Comparison of ENCODE assay signal across 1 cellular context in the genomic region with DNA sequence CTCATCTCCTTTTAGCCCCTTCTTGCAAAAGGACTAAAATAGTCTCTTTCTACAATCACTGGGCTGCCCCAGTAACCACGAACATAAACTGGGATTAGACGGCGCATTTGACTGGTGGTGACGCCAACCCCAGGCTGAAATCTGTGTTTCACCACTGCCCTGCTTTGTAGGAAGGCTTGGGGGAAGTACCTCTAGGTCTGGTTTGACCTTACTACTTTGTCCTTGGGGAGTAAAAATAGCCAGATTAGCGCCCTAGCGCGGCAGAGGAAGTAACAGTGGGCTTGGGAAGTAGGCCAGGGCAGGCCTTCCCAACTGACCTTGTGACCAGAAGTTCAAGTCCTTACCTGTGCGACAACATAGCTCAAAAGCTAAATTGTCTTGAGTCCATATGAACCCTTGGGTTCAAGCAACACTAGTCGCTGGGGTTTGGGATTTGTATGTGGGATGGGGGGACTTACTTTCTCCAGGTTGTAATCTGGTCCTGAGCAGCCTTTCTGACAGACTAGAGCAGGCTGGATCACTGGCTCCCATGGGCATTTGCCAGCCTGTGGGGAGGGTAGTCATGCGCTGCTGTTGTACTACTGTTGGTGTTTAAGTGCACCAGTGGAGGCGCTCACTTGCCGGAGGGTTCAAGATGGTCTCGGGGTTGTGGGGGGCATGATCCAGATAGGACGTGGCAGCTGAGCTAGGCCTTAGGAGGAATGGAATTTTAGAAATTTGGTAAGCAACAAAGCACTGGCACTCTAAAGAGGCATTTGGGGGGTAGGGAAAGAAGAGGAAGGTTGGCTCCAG.
TF ChIP-seq lines count a peak whose summit lies in the region.

No MANE protein-coding gene starts in this region.

TF ChIP-seq in K562, 482 proteins besides CTCF, POLR2A, EP300 and RAD21 (continued from another document):
- TF ChIP-seq, protein P1, sequence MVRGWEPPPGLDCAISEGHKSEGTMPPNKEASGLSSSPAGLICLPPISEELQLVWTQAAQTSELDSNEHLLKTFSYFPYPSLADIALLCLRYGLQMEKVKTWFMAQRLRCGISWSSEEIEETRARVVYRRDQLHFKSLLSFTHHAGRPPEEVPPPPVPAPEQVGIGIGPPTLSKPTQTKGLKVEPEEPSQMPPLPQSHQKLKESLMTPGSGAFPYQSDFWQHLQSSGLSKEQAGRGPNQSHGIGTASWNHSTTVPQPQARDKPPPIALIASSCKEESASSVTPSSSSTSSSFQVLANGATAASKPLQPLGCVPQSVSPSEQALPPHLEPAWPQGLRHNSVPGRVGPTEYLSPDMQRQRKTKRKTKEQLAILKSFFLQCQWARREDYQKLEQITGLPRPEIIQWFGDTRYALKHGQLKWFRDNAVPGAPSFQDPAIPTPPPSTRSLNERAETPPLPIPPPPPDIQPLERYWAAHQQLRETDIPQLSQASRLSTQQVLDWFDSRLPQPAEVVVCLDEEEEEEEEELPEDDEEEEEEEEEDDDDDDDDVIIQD (CRISPR knock-in tag; IDR thresholded peaks at IDR 0.05), result no peak
- TF ChIP-seq CEBPB (tag; IDR thresholded peaks at IDR 0.05), result no peak
- TF ChIP-seq, protein P2, sequence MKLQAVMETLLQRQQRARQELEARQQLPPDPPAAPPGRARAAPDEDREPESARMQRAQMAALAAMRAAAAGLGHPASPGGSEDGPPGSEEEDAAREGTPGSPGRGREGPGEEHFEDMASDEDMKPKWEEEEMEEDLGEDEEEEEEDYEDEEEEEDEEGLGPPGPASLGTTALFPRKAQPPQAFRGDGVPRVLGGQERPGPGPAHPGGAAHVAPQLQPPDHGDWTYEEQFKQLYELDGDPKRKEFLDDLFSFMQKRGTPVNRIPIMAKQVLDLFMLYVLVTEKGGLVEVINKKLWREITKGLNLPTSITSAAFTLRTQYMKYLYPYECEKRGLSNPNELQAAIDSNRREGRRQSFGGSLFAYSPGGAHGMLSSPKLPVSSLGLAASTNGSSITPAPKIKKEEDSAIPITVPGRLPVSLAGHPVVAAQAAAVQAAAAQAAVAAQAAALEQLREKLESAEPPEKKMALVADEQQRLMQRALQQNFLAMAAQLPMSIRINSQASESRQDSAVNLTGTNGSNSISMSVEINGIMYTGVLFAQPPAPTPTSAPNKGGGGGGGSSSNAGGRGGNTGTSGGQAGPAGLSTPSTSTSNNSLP (IDR thresholded peaks at IDR 0.05; ENCODE audit: borderline replicate concordance, low read depth, low read length), result no peak
- TF ChIP-seq CEBPG (CRISPR knock-in tag; IDR thresholded peaks at IDR 0.05), result no peak
- TF ChIP-seq CEBPG (tag; conservative IDR thresholded peaks at IDR 0.05 in 1 of 2, IDR thresholded peaks at IDR 0.05 in 1 of 2), result no peak
- no peak for TF ChIP-seq ZKSCAN1 (IDR thresholded peaks at IDR 0.05; ENCODE audit: low read depth, low read length)
- TF ChIP-seq FIP1L1 (IDR thresholded peaks at IDR 0.05; ENCODE audit: low read depth, low read length, poor library complexity, severe bottlenecking), result no peak
- TF ChIP-seq MED1 (CRISPR knock-in tag; IDR thresholded peaks at IDR 0.05; ENCODE audit: borderline replicate concordance), result no peak
- no peak for TF ChIP-seq SIRT6 (IDR thresholded peaks at IDR 0.05; ENCODE audit: low read depth, low read length)
- 0 out of 2 replicates have a peak, but pooled peaks have one; percentile 8 for TF ChIP-seq ZNF274 (IDR thresholded peaks at IDR 0.05; ENCODE audit: borderline replicate concordance, low read depth, low read length)
- TF ChIP-seq, protein P3, sequence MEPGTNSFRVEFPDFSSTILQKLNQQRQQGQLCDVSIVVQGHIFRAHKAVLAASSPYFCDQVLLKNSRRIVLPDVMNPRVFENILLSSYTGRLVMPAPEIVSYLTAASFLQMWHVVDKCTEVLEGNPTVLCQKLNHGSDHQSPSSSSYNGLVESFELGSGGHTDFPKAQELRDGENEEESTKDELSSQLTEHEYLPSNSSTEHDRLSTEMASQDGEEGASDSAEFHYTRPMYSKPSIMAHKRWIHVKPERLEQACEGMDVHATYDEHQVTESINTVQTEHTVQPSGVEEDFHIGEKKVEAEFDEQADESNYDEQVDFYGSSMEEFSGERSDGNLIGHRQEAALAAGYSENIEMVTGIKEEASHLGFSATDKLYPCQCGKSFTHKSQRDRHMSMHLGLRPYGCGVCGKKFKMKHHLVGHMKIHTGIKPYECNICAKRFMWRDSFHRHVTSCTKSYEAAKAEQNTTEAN (CRISPR knock-in tag; IDR thresholded peaks at IDR 0.05), result no peak
TF ChIP-seq in K562: peak in this region for 23.
